In the genomic region with DNA sequence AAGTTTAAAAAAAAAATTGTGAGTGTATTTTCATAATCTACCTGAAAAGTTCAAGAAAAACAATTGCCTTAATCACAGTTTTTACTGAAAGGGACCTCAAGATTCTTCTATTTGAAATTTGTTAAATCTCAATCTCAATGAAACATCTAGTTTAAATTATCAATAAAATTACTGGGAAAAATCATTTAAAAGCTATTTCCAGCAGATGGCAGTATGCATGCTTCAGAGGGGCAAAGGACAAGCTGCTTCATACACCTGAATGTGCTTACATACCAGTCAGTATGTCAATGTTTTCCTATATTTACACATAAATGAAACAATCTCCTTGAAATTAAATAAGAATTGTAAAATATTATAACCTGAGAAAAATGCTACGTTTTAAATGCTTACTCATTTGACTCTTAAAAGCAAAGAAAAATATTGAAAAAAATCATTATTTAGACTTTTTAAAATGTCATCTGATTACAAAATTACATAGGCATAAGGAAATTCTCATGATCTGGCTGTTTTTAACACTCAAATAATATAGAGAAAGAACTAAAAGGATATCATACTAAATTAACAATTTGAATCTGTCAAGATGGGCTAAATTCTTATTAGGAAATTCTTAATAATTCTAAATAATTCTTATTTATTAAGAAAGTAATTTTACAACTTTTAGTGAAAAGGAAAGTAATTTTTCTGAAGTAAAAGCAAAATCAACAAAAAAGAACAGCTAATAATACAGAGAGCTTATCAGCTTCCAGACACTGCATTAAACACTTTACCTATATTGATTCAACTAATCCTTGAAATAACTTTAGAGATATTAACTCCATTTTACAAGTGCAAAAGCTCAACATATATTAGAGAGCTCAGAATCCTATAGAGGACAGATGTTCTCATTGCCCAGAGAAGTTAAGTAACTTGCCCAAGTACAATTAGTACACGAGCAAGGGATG, we compare ENCODE assay signal across 8 cellular contexts.
DNase-seq lines count a peak whose midpoint lies in the region; ATAC-seq and TF ChIP-seq lines count a peak whose summit lies in the region.

No MANE protein-coding gene starts in this region.

- no peak overlapping the region for H3K9ac ChIP-seq in HCT116 (ENCODE audit: low read length)

- H3K9me2 ChIP-seq in HCT116 (ENCODE audit: insufficient read depth) (no peaks in the 10 kb centered on the region), OCI-LY7 (ENCODE audit: insufficient read depth, low read length) (no peaks in the 10 kb centered on the region)

- no peaks in the 10 kb centered on the region for H3K27me3 ChIP-seq in HCT116 (ENCODE audit: insufficient read depth, low read length)
- no peaks in the 10 kb centered on the region for H3K27me3 ChIP-seq in MG63

- CTCF ChIA-PET in HCT116 (lab: Charles Lee), result interaction anchor here (0.9 to 1.9 kb wide), 5 partner anchors 9 to 694 kb away, joined by 3 to 6 read pairs (median 5); no protein-coding TSS in a partner anchor
- CTCF ChIA-PET in OCI-LY7 (lab: Charles Lee; ENCODE audit: unreplicated experiment), result no interaction called here

- TF ChIP-seq RAD21 in HCT116 (IDR thresholded peaks at IDR 0.05; ENCODE audit: low read depth), result peak; percentile 38; the same call in 1 of the 2 replicates

- H2AFZ ChIP-seq in HCT116 (ENCODE audit: low read depth, low read length, poor library complexity, severe bottlenecking), result no peak overlapping the region
- no peak overlapping the region for H2AFZ ChIP-seq in OCI-LY7 (ENCODE audit: low read length)

- H3K27ac ChIP-seq in HCT116 (ENCODE audit: low read depth, low read length), result no peak overlapping the region
- no peak overlapping the region for H3K27ac ChIP-seq in OCI-LY7 (ENCODE audit: low read depth, low read length, poor library complexity, severe bottlenecking)

- H3K79me2 ChIP-seq in HCT116 (ENCODE audit: insufficient read depth, low read length), result no peaks in the 10 kb centered on the region
- no peaks in the 10 kb centered on the region for H3K79me2 ChIP-seq in OCI-LY7 (ENCODE audit: insufficient read depth, low read depth, low read length)

- intact Hi-C loops in HCT116 (cut with micrococcal nuclease) (loop anchor here (1.0 kb wide), 1 partner anchor 692 kb away; no protein-coding TSS in a partner anchor), OCI-LY7 (cut with micrococcal nuclease; ENCODE audit: unreplicated experiment) (loop anchor here (5.0 to 10.0 kb wide), 2 partner anchors 140 to 698 kb away; no protein-coding TSS in a partner anchor)

- H3K4me2 ChIP-seq in HCT116 (ENCODE audit: low read length) (no peak overlapping the region), OCI-LY7 (ENCODE audit: low read length) (no peak overlapping the region)

- POLR2A ChIA-PET in HCT116 (lab: Charles Lee), result no interaction called here
- POLR2A ChIA-PET in OCI-LY7 (lab: Charles Lee), result interaction anchor here (0.6 to 0.8 kb wide), 3 partner anchors 14 to 1808 kb away, joined by 3 to 4 read pairs (median 3); no protein-coding TSS in a partner anchor

- H4K20me1 ChIP-seq in HCT116 (ENCODE audit: insufficient read depth), result no peaks in the 10 kb centered on the region
- H4K20me1 ChIP-seq in OCI-LY7 (ENCODE audit: insufficient read depth, low read length), result no peaks in the 10 kb centered on the region

- TF ChIP-seq POLR2A in HCT116 (IDR thresholded peaks at IDR 0.05; ENCODE audit: borderline replicate concordance, extremely low read depth, insufficient read depth, insufficient read length), result no peak

- H3K36me3 ChIP-seq in HCT116 (ENCODE audit: control insufficient read depth in 1 of 2, insufficient read depth in 2 of 2, low read length in 2 of 2) (no peaks in the 10 kb centered on the region), OCI-LY7 (ENCODE audit: insufficient read depth, low read length) (no peaks in the 10 kb centered on the region), MG63 (no peaks in the 10 kb centered on the region)

- ATAC-seq in HCT116, result no peak

- H3K4me3 ChIP-seq in HCT116 (replicated peaks in 1 of 2; ENCODE audit: low read depth in 1 of 2, low read length in 2 of 2), result no peak overlapping the region
- H3K4me3 ChIP-seq in OCI-LY7 (ENCODE audit: low read depth, low read length, poor library complexity, severe bottlenecking), result no peak overlapping the region
- H3K4me3 ChIP-seq in epithelial cell of proximal tubule (ENCODE audit: low read depth, low read length), result no peak overlapping the region
- H3K4me3 ChIP-seq in retinal pigment epithelial cell (ENCODE audit: low read length), result no peak overlapping the region
- no peak overlapping the region for H3K4me3 ChIP-seq in MG63

- TF ChIP-seq CTCF in HCT116 (IDR thresholded peaks at IDR 0.05 in 2 of 3, conservative IDR thresholded peaks at IDR 0.05 in 1 of 3; ENCODE audit: borderline replicate concordance in 1 of 3, insufficient read depth in 1 of 3, low read depth in 2 of 3, low read length in 2 of 3), result peak; percentile 33 to 53 (median 48); a peak in 4 of 6 replicates
- TF ChIP-seq CTCF in OCI-LY7 (conservative IDR thresholded peaks at IDR 0.05; ENCODE audit: low read length), result peak; percentile 83
- TF ChIP-seq CTCF in epithelial cell of proximal tubule (conservative IDR thresholded peaks at IDR 0.05; ENCODE audit: low read depth, low read length), result peak; percentile 74
- TF ChIP-seq CTCF in retinal pigment epithelial cell (conservative IDR thresholded peaks at IDR 0.05; ENCODE audit: low read depth, low read length), result peak; percentile 63

- RAD21 ChIA-PET in HCT116 (lab: Charles Lee; ENCODE audit: low non-redundant PET in 1 of 2, low total read pairs in 2 of 2, uncharacterized antibody in 2 of 2, unreplicated experiment in 2 of 2), result no interaction called here

- H3K4me1 ChIP-seq in HCT116 (ENCODE audit: control insufficient read depth in 1 of 2, insufficient read depth in 2 of 2, low read length in 2 of 2), result no peaks in the 10 kb centered on the region
- H3K4me1 ChIP-seq in OCI-LY7 (ENCODE audit: insufficient read depth, low read length, poor library complexity, severe bottlenecking), result no peaks in the 10 kb centered on the region

- BruUV-seq in HCT116 (replicated peaks; lab: Mats Ljungman, UMichigan) (no TSS peak), OCI-LY7 (replicated peaks; lab: Mats Ljungman, UMichigan) (no TSS peak)

- H3K9me3 ChIP-seq in HCT116 (ENCODE audit: control insufficient read depth in 1 of 2, insufficient read depth in 1 of 2, low read depth in 1 of 2, low read length in 2 of 2) (no peaks in the 10 kb centered on the region), OCI-LY7 (ENCODE audit: low read length) (no peaks in the 10 kb centered on the region), MG63 (no peaks in the 10 kb centered on the region)

- DNase-seq in AG20443 (ENCODE audit: low spot score), result peak; percentile 40
- peak; percentile 8 for DNase-seq in HCT116 (ENCODE audit: low read depth, low spot score)
- DNase-seq in OCI-LY7 (ENCODE audit: low spot score), result peak; percentile 41
- no peak for DNase-seq in epithelial cell of proximal tubule (ENCODE audit: low read depth)
- DNase-seq in retinal pigment epithelial cell (ENCODE audit: low read depth), result peak; percentile 16
- DNase-seq in stimulated activated CD4-positive, alpha-beta T cell treated with anti-CD3 and anti-CD28 coated beads, Interleukin-4, amount 100 ng/mL, for 24 hours, result no peak
- DNase-seq in MG63, result no peak
- no peak for DNase-seq in KG1 (lab: John Stamatoyannopoulos, UW)

TF ChIP-seq in HCT116, 20 proteins besides CTCF, POLR2A, EP300 and RAD21:
- TF ChIP-seq, protein P1, sequence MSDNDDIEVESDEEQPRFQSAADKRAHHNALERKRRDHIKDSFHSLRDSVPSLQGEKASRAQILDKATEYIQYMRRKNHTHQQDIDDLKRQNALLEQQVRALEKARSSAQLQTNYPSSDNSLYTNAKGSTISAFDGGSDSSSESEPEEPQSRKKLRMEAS (IDR thresholded peaks at IDR 0.05), result no peak
- TF ChIP-seq, protein P2, sequence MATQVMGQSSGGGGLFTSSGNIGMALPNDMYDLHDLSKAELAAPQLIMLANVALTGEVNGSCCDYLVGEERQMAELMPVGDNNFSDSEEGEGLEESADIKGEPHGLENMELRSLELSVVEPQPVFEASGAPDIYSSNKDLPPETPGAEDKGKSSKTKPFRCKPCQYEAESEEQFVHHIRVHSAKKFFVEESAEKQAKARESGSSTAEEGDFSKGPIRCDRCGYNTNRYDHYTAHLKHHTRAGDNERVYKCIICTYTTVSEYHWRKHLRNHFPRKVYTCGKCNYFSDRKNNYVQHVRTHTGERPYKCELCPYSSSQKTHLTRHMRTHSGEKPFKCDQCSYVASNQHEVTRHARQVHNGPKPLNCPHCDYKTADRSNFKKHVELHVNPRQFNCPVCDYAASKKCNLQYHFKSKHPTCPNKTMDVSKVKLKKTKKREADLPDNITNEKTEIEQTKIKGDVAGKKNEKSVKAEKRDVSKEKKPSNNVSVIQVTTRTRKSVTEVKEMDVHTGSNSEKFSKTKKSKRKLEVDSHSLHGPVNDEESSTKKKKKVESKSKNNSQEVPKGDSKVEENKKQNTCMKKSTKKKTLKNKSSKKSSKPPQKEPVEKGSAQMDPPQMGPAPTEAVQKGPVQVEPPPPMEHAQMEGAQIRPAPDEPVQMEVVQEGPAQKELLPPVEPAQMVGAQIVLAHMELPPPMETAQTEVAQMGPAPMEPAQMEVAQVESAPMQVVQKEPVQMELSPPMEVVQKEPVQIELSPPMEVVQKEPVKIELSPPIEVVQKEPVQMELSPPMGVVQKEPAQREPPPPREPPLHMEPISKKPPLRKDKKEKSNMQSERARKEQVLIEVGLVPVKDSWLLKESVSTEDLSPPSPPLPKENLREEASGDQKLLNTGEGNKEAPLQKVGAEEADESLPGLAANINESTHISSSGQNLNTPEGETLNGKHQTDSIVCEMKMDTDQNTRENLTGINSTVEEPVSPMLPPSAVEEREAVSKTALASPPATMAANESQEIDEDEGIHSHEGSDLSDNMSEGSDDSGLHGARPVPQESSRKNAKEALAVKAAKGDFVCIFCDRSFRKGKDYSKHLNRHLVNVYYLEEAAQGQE (IDR thresholded peaks at IDR 0.05; ENCODE audit: low read depth), result no peak
- TF ChIP-seq EGR1 (IDR thresholded peaks at IDR 0.05; ENCODE audit: low read depth) (no peak), ELF1 (IDR thresholded peaks at IDR 0.05; ENCODE audit: borderline replicate concordance, low read depth) (no peak), SP1 (IDR thresholded peaks at IDR 0.05; ENCODE audit: low read depth) (no peak), ZFX (IDR thresholded peaks at IDR 0.05) (no peak), CEBPB (IDR thresholded peaks at IDR 0.05; ENCODE audit: low read depth) (no peak), YY1 (IDR thresholded peaks at IDR 0.05; ENCODE audit: extremely low read depth, insufficient replicate concordance, low read depth, low read length) (no peak), ZNF274 (IDR thresholded peaks at IDR 0.05; ENCODE audit: low read depth, low read length) (no peak)

Comparison
In these comparisons a context has a peak if more than half of its experiments do, and no peak if none do; other contexts are left out.
1. DNase-seq: peak in AG20443 (single experiment), HCT116 (single experiment), OCI-LY7 (single experiment) and retinal pigment epithelial cell (single experiment); none in epithelial cell of proximal tubule (single experiment), stimulated activated CD4-positive, alpha-beta T cell treated with anti-CD3 and anti-CD28 coated beads, Interleukin-4, amount 100 ng/mL, for 24 hours (single experiment), MG63 (single experiment) and KG1 (single experiment).
2. Peak in every context shown above with its lines, with median percentiles within 50 percentile points of each other: CTCF ChIP-seq.